In the genomic region with DNA sequence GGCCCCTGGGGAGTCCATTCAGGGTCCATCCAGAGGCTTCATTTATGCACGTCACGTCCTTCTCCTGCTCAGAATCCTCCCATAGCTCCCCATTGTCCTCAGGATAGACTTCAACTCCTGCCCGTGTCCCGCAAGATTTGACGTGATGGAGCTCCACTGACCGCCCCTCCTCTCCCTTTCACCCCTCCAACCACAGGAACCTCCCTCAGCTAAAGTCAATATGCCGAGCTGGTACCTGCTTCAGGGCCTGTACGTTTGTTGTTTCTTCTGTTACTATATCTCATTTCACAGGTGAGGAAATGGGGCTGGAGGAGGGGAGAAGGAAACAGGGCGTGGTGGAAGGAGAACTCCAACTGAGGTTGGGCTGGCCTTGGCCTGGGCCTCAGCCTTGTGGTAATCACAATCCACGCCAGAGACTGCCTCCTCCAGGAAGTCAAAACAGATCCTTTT, we compare ENCODE assay signal across 18 cellular contexts. TPM values are rescaled to one million over a fixed set of nuclear protein-coding genes. Genes with fewer than 3 reads are reported as not detected.
A peak's percentile ranks its signal among the peaks of the same experiment; 100 is the strongest.
DNase-seq lines count a peak whose midpoint lies in the region; ATAC-seq, FAIRE-seq and TF ChIP-seq lines count a peak whose summit lies in the region.
"Had no signal": no experiment of that assay in that cellular context is flagged by ENCODE, and none has a peak within 500 bp of the region (broad histone marks: within the 10 kb centered on the region; RNA-seq: fewer than 3 reads in every experiment).

No MANE protein-coding gene starts in this region.

- no peak overlapping the region for H2BK120ac ChIP-seq in mesenchymal stem cell (ENCODE audit: low read depth, low read length)

- peaks cover 16% of the 10 kb centered on the region for H3K27me3 Mint-ChIP-seq in T-helper 17 cell
- H3K27me3 Mint-ChIP-seq: CD4-positive, alpha-beta memory T cell had no signal

- H3K4me1 Mint-ChIP-seq in T-helper 17 cell: peaks cover 2% of the 10 kb centered on the region

- TF ChIP-seq CTCF in HepG2 (CRISPR knock-in tag; IDR thresholded peaks at IDR 0.05) (no peak), right lobe of liver (IDR thresholded peaks at IDR 0.05) (no peak), suprapubic skin (IDR thresholded peaks at IDR 0.05) (no peak), GM10266 (IDR thresholded peaks at IDR 0.05; ENCODE audit: control insufficient read depth, insufficient read depth, low read depth, missing control alignments) (no peak)

- no peak overlapping the region for H4K8ac ChIP-seq in mesenchymal stem cell (ENCODE audit: low read length)

- H3K79me1 ChIP-seq in mesenchymal stem cell (replicated peaks; ENCODE audit: low read length, poor library complexity, severe bottlenecking): no peaks in the 10 kb centered on the region

- TF ChIP-seq EP300 in HepG2 (IDR thresholded peaks at IDR 0.05; ENCODE audit: low read depth in 2 of 2, low read length in 2 of 2) (no peak), HepG2 (CRISPR knock-in tag; IDR thresholded peaks at IDR 0.05; ENCODE audit: borderline replicate concordance) (no peak), suprapubic skin (IDR thresholded peaks at IDR 0.05) (no peak)

- H3K27ac ChIP-seq in HepG2 (ENCODE audit: extremely low read length, insufficient read depth, low read length): no peak overlapping the region
- no peak overlapping the region for H3K27ac ChIP-seq in right lobe of liver
- H3K27ac ChIP-seq in mesenchymal stem cell (ENCODE audit: low read length, poor library complexity, severe bottlenecking): no peak overlapping the region
- peak overlapping the region; percentile 6 for H3K27ac ChIP-seq in suprapubic skin

- no peaks in the 10 kb centered on the region for H3K9me3 ChIP-seq in HepG2 (ENCODE audit: low read length)
- no peaks in the 10 kb centered on the region for H3K9me3 ChIP-seq in right lobe of liver
- no peaks in the 10 kb centered on the region for H3K9me3 ChIP-seq in T-helper 17 cell (ENCODE audit: control insufficient read depth, low read length, poor library complexity, severe bottlenecking)
- no peaks in the 10 kb centered on the region for H3K9me3 ChIP-seq in mesenchymal stem cell (ENCODE audit: control insufficient read depth, low read length)
- H3K9me3 ChIP-seq in suprapubic skin: no peaks in the 10 kb centered on the region

- H2AK5ac ChIP-seq in mesenchymal stem cell (ENCODE audit: low read length, severe bottlenecking): no peak overlapping the region

- H3K36me3 Mint-ChIP-seq in T-helper 17 cell (ENCODE audit: low read depth): peaks cover 2% of the 10 kb centered on the region
- H3K36me3 Mint-ChIP-seq: CD4-positive, alpha-beta memory T cell had no signal

- H3K27ac Mint-ChIP-seq in T-helper 17 cell: peak overlapping the region; percentile 54
- H3K27ac Mint-ChIP-seq: GM23338, HFFc6 had no signal

- TF ChIP-seq RAD21 in HepG2 (CRISPR knock-in tag; IDR thresholded peaks at IDR 0.05): no peak

- TF ChIP-seq POLR2A in HepG2 (IDR thresholded peaks at IDR 0.05; ENCODE audit: insufficient read depth in 1 of 2, low read depth in 2 of 2, low read length in 2 of 2) (no peak), right lobe of liver (IDR thresholded peaks at IDR 0.05) (no peak), suprapubic skin (IDR thresholded peaks at IDR 0.05) (no peak)

- H3K4me3 ChIP-seq in HepG2 (replicated peaks in 1 of 3; ENCODE audit: insufficient read depth in 1 of 3, low read depth in 2 of 3, low read length in 3 of 3): no peak overlapping the region
- H3K4me3 ChIP-seq in right lobe of liver: no peak overlapping the region
- no peak overlapping the region for H3K4me3 ChIP-seq in mesenchymal stem cell (ENCODE audit: insufficient read depth in 1 of 2, low read depth in 1 of 2, low read length in 2 of 2)
- H3K4me3 ChIP-seq in suprapubic skin: no peak overlapping the region
- H3K4me3 ChIP-seq: GM23338 had no signal

- no peak overlapping the region for H2AFZ ChIP-seq in HepG2 (ENCODE audit: low read length)
- H2AFZ ChIP-seq in mesenchymal stem cell (ENCODE audit: low read depth, low read length): no peak overlapping the region
- H2AFZ ChIP-seq: GM23338 had no signal

- no peak overlapping the region for H3K14ac ChIP-seq in mesenchymal stem cell (ENCODE audit: low read length in 2 of 2)

- H3K23ac ChIP-seq in mesenchymal stem cell (ENCODE audit: low read length in 2 of 2): no peak overlapping the region

- peak overlapping the region; percentile 37 for H3K4me2 ChIP-seq in HepG2 (ENCODE audit: low read depth, low read length)
- H3K4me2 ChIP-seq in mesenchymal stem cell (ENCODE audit: low read length, poor library complexity, severe bottlenecking): no peak overlapping the region
- H3K4me2 ChIP-seq: GM23338 had no signal

- H4K91ac ChIP-seq in mesenchymal stem cell (ENCODE audit: low read length): no peak overlapping the region

- CTCF ChIA-PET in HepG2 (lab: Yijun Ruan, JAX; ENCODE audit: low intra/inter-chr PET ratio, low total read pairs): no interaction called here

- DNase-seq in HepG2 (ENCODE audit: low spot score) (no peak), right lobe of liver (no peak), T-helper 17 cell (no peak), mesenchymal stem cell (no peak), suprapubic skin (ENCODE audit: low spot score in 2 of 2) (no peak), GM10266 (ENCODE audit: extremely low spot score) (no peak)
- DNase-seq in stimulated activated CD4-positive, alpha-beta T cell treated with anti-CD3 and anti-CD28 coated beads, Interleukin-4, amount 100 ng/mL, for 24 hours: no peak
- DNase-seq: CD4-positive, alpha-beta memory T cell; DND-41; GDM1; HFFc6; Kasumi-1; NCI-H1436; NCI-H2029 treated with DMSO at 0.1 percent for 48 hours; NCI-H524; SHP77 treated with DMSO at 0.1 percent for 48 hours had no signal

- in situ Hi-C loops in HepG2 (cut with HindIII; ENCODE audit: extremely low pct_ligation_motif_present, low pct_unique_long_range_greater_than_20kb): no loop called here

- peak; percentile 21 for FAIRE-seq in HepG2 (lab: Jason Lieb, UNC)

- no peak overlapping the region for H3K4me3 Mint-ChIP-seq in T-helper 17 cell
- H3K4me3 Mint-ChIP-seq: CD4-positive, alpha-beta memory T cell; GM23338; HFFc6 had no signal

- no peak overlapping the region for H3K4ac ChIP-seq in mesenchymal stem cell (ENCODE audit: low read depth in 1 of 2, low read length in 2 of 2)

- no peak overlapping the region for H3K18ac ChIP-seq in mesenchymal stem cell (ENCODE audit: low read depth in 1 of 2, low read length in 2 of 2)

- H2BK5ac ChIP-seq in mesenchymal stem cell (ENCODE audit: low read depth, low read length, poor library complexity, severe bottlenecking): no peak overlapping the region

- BruUV-seq in HepG2 (replicated peaks; lab: Mats Ljungman, UMichigan): no TSS peak

- H3K4me1 ChIP-seq in HepG2 (ENCODE audit: insufficient read depth, low read length) (peaks cover 18% of the 10 kb centered on the region), right lobe of liver (no peaks in the 10 kb centered on the region), mesenchymal stem cell (ENCODE audit: control insufficient read depth, insufficient read depth, low read depth, low read length) (peaks cover 17% of the 10 kb centered on the region), suprapubic skin (peaks cover 35% of the 10 kb centered on the region)

- H3K36me3 ChIP-seq in HepG2 (replicated peaks in 1 of 2; ENCODE audit: control insufficient read depth in 1 of 2, insufficient read depth in 2 of 2, low read length in 2 of 2) (no peaks in the 10 kb centered on the region), right lobe of liver (no peaks in the 10 kb centered on the region), mesenchymal stem cell (ENCODE audit: control insufficient read depth in 1 of 2, insufficient read depth in 2 of 2, low read depth in 1 of 2, low read length in 2 of 2) (no peaks in the 10 kb centered on the region), suprapubic skin (no peaks in the 10 kb centered on the region)

- intact Hi-C loops in HepG2 (cut with micrococcal nuclease; ENCODE audit: unreplicated experiment) (no loop called here), right lobe of liver (cut with DNase I) (no loop called here)

- H3K27me3 ChIP-seq in HepG2 (ENCODE audit: control insufficient read depth in 1 of 2, insufficient read depth in 2 of 2, low read length in 2 of 2): peaks cover 12 to 43% of the 10 kb centered on the region in 2 experiments; a peak in 4 of 5 replicates
- no peaks in the 10 kb centered on the region for H3K27me3 ChIP-seq in right lobe of liver
- no peaks in the 10 kb centered on the region for H3K27me3 ChIP-seq in mesenchymal stem cell (ENCODE audit: control insufficient read depth in 1 of 2, insufficient read depth in 1 of 2, low read length in 2 of 2)
- no peaks in the 10 kb centered on the region for H3K27me3 ChIP-seq in suprapubic skin

- peak overlapping the region; percentile 68 for H2BK15ac ChIP-seq in mesenchymal stem cell (ENCODE audit: low read depth, poor library complexity, severe bottlenecking)

- POLR2A ChIA-PET in HepG2 (lab: Yijun Ruan, JAX): interaction anchor here (1.1 to 1.4 kb wide), 2 partner anchors 32 to 35 kb away, joined by 3 to 4 read pairs; no protein-coding TSS in a partner anchor

- 12% methylated on average over 10 of the region's 10 CpGs for WGBS in HepG2 (ENCODE audit: low lambda C conversion rate)
- 85% methylated on average over 7 of the region's 10 CpGs for WGBS in right lobe of liver (ENCODE audit: insufficient coverage, low coverage, low lambda C conversion rate, missing lambda C conversion rate)
- 91% methylated on average over 8 of the region's 10 CpGs for WGBS in mesenchymal stem cell
- WGBS in suprapubic skin: 73% methylated on average over 10 of the region's 10 CpGs

- no peak overlapping the region for H3K9ac ChIP-seq in HepG2 (ENCODE audit: insufficient read depth, low read depth, low read length)
- no peak overlapping the region for H3K9ac ChIP-seq in mesenchymal stem cell (ENCODE audit: low read length)

- no peaks in the 10 kb centered on the region for H4K20me1 ChIP-seq in HepG2 (ENCODE audit: insufficient read depth, low read length)

- peak overlapping the region; percentile 22 to 29 for H2BK12ac ChIP-seq in mesenchymal stem cell (ENCODE audit: low read length in 2 of 2)

- no peaks in the 10 kb centered on the region for H3K79me2 ChIP-seq in HepG2 (ENCODE audit: insufficient read depth, low read length)

- ATAC-seq in HepG2 (peak; percentile 8; the same call in 1 of the 3 replicates), right lobe of liver (no peak), T-helper 17 cell (no peak), GM19324 (IDR thresholded peaks at IDR 0.05; ENCODE audit: low FRiP score, unreplicated experiment) (no peak)
- ATAC-seq: GM23338 had no signal

RNA-seq across cellular contexts. Expression of a gene that starts 38.6 kb away (rescaled TPM):
- 12.1 and 18.5 TPM in 2 replicates for total RNA-seq in HepG2 (2016; rRNA removed; fragmentation: Illumina TruSeq; extraction: Trizol)
- total RNA-seq in HepG2 (2016; cell fraction: cytosol; rRNA removed; fragmentation: Illumina TruSeq; extraction: Trizol; ENCODE audit: low read depth): 9.1 and 9.9 TPM in 2 replicates
- 11.0 and 17.4 TPM in 2 replicates for total RNA-seq in HepG2 (2016; cell fraction: insoluble cytoplasmic fraction; rRNA removed; fragmentation: Illumina TruSeq; extraction: Trizol)
- total RNA-seq in HepG2 (2016; cell fraction: membrane; rRNA removed; fragmentation: Illumina TruSeq; extraction: Trizol): 19.9 and 21.0 TPM in 2 replicates
- total RNA-seq in HepG2 (2016; cell fraction: nucleus; rRNA removed; fragmentation: Illumina TruSeq; extraction: Trizol): 8.1 and 9.8 TPM in 2 replicates
- 28.2 and 43.0 TPM in 2 replicates for polyA plus RNA-seq in HepG2 (2011; rRNA removed)
- polyA plus RNA-seq in HepG2 (2011; cell fraction: cytosol; rRNA removed): 31.3 and 41.1 TPM in 2 replicates
- 47.8 and 49.8 TPM in 2 replicates for polyA plus RNA-seq in HepG2 (2011; cell fraction: nucleus; rRNA removed)
- 33.9 and 49.4 TPM in 2 replicates for polyA plus RNA-seq in HepG2 (2012)
- polyA plus RNA-seq in HepG2 (2016; cell fraction: cytosol; fragmentation: Illumina TruSeq; extraction: Trizol; ENCODE audit: low read depth): 8.7 and 9.3 TPM in 2 replicates
- 24.7 and 26.6 TPM in 2 replicates for polyA plus RNA-seq in HepG2 (2016; cell fraction: insoluble cytoplasmic fraction; fragmentation: Illumina TruSeq; extraction: Trizol; ENCODE audit: low read depth)
- polyA plus RNA-seq in HepG2 (2016; cell fraction: membrane; fragmentation: Illumina TruSeq; extraction: Trizol; ENCODE audit: low read depth): 16.8 and 19.0 TPM in 2 replicates
- polyA plus RNA-seq in HepG2 (2016; cell fraction: nucleus; fragmentation: Illumina TruSeq; extraction: Trizol; ENCODE audit: insufficient read depth, low read depth): 21.1 and 24.6 TPM in 2 replicates
- 12.1 and 28.5 TPM in 2 replicates for polyA minus RNA-seq in HepG2 (2011; rRNA and poly(A)+ RNA removed; ENCODE audit: low replicate concordance)
- polyA minus RNA-seq in HepG2 (2011; cell fraction: cytosol; rRNA and poly(A)+ RNA removed): 56.9 and 63.6 TPM in 2 replicates
- polyA minus RNA-seq in HepG2 (2011; cell fraction: nucleus; rRNA and poly(A)+ RNA removed): 21.4 and 26.7 TPM in 2 replicates
- total RNA-seq in right lobe of liver: 100 to 1,000 TPM; 130 to 182 (median 152) TPM
- 10 to 100 TPM; 18.1 to 32.8 TPM for total RNA-seq in T-helper 17 cell
- polyA plus RNA-seq in mesenchymal stem cell (2013, experiment 1 of 2): 130 TPM
- polyA plus RNA-seq in mesenchymal stem cell (2013, experiment 2 of 2): 131 TPM
- 10 to 100 TPM; 43.2 to 83.9 (median 69.2) TPM for total RNA-seq in suprapubic skin
